Comparison of ENCODE assay signal across 1 cellular context in the genomic region with DNA sequence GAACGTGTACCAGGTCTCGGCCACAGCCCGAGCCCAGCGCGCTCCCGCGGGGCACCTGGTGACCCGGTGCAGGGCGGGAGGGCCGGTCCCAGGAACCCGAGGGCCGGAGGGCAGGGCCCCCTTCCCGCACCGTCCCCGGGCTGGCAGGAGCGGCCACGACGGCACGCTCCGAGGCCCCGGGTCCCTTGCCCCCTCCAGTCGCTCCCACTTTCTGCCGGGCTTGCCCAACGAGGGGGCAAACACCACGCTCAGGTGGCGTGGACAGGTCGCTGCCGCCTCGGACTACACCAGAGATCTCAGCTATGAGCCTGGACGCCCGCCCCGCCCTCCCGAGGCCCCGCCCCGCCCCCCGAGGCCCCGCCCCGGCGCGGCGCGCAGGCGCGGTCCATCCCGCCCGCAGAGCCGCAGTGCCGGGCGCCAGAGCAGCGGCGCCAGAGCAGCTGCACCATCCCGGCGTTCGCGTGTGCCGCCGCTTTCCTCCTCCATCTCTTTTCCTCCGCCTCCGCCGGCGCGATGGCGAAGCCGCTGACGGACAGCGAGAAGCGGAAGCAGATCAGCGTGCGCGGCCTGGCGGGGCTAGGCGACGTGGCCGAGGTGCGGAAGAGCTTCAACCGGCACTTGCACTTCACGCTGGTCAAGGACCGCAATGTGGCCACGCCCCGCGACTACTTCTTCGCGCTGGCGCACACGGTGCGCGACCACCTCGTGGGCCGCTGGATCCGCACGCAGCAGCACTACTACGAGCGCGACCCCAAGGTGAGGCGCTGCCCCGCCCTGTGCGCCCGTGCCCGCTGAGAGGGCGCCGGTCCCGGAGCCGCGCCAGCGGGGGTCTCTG.
TF ChIP-seq lines count a peak whose summit lies in the region.

A gene (plus strand): TSS at position 420 of the 835 bp plus-strand sequence. CDS start 94 bp downstream, at position 514.

TF ChIP-seq in HepG2, 621 proteins besides CTCF, POLR2A, EP300 and RAD21 (continued from another document and continues in another):
- TF ChIP-seq SUZ12 (IDR thresholded peaks at IDR 0.05; ENCODE audit: low read depth, low read length) (no peak), ZNF224 (CRISPR knock-in tag; IDR thresholded peaks at IDR 0.05) (0 out of 2 replicates have a peak, but pooled peaks have one; percentile 40), EED (CRISPR knock-in tag; IDR thresholded peaks at IDR 0.05) (peak; percentile 81), NR2F1 (CRISPR knock-in tag; IDR thresholded peaks at IDR 0.05) (peak in 1 of 2 experiments; percentile 36; a peak in 1 of 4 replicates), ARNT (IDR thresholded peaks at IDR 0.05) (no peak), CREM (IDR thresholded peaks at IDR 0.05) (no peak), CREM (CRISPR knock-in tag; IDR thresholded peaks at IDR 0.05) (no peak; the same call in 1 of the 2 replicates), REPIN1 (CRISPR knock-in tag; IDR thresholded peaks at IDR 0.05; ENCODE audit: borderline replicate concordance, low read depth) (peak; percentile 94), MEIS1 (CRISPR knock-in tag; IDR thresholded peaks at IDR 0.05; ENCODE audit: borderline replicate concordance) (peak; percentile 42; the same call in 1 of the 2 replicates), JARID2 (CRISPR knock-in tag; IDR thresholded peaks at IDR 0.05; ENCODE audit: insufficient replicate concordance) (peak; percentile 72), TARDBP (CRISPR knock-in tag; IDR thresholded peaks at IDR 0.05) (peak; percentile 74), NFE2 (CRISPR knock-in tag; IDR thresholded peaks at IDR 0.05) (no peak; the same call in 1 of the 2 replicates), PHB2 (IDR thresholded peaks at IDR 0.05; ENCODE audit: partially characterized antibody) (no peak), HMG20A (CRISPR knock-in tag; IDR thresholded peaks at IDR 0.05; ENCODE audit: borderline replicate concordance) (no peak), ZNF569 (CRISPR knock-in tag; IDR thresholded peaks at IDR 0.05; ENCODE audit: borderline replicate concordance) (no peak), MYNN (CRISPR knock-in tag; IDR thresholded peaks at IDR 0.05; ENCODE audit: low read depth) (peak; percentile 93), SMARCC2 (IDR thresholded peaks at IDR 0.05) (no peak), TBX3 (IDR thresholded peaks at IDR 0.05; ENCODE audit: borderline replicate concordance) (no peak), ZFP36L1 (CRISPR knock-in tag; IDR thresholded peaks at IDR 0.05) (peak; percentile 83), ZFP36 (IDR thresholded peaks at IDR 0.05; ENCODE audit: borderline replicate concordance, low read depth, low read length, partially characterized antibody) (no peak), STAG1 (CRISPR knock-in tag; IDR thresholded peaks at IDR 0.05) (no peak; the same call in 1 of the 2 replicates), RFX1 (IDR thresholded peaks at IDR 0.05) (no peak), ZNF777 (CRISPR knock-in tag; IDR thresholded peaks at IDR 0.05) (peak; percentile 95), NFKB2 (CRISPR knock-in tag; IDR thresholded peaks at IDR 0.05; ENCODE audit: borderline replicate concordance) (peak; percentile 94), CCDC6 (CRISPR knock-in tag; IDR thresholded peaks at IDR 0.05) (peak; percentile 94), PHF21A (CRISPR knock-in tag; IDR thresholded peaks at IDR 0.05) (peak; percentile 57), GATA4 (IDR thresholded peaks at IDR 0.05; ENCODE audit: borderline replicate concordance, low read depth) (peak; percentile 92), TBP (CRISPR knock-in tag; IDR thresholded peaks at IDR 0.05) (peak; percentile 88; the same call in 1 of the 2 replicates), ATM (IDR thresholded peaks at IDR 0.05; ENCODE audit: borderline replicate concordance) (no peak), GATAD1 (CRISPR knock-in tag; IDR thresholded peaks at IDR 0.05) (peak; percentile 69), ZNF550 (CRISPR knock-in tag; IDR thresholded peaks at IDR 0.05; ENCODE audit: borderline replicate concordance) (peak; percentile 89; the same call in 1 of the 2 replicates), ZSCAN21 (CRISPR knock-in tag; IDR thresholded peaks at IDR 0.05; ENCODE audit: borderline replicate concordance) (peak; percentile 98)
- TF ChIP-seq, protein P1, sequence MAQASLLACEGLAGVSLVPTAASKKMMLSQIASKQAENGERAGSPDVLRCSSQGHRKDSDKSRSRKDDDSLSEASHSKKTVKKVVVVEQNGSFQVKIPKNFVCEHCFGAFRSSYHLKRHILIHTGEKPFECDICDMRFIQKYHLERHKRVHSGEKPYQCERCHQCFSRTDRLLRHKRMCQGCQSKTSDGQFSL (CRISPR knock-in tag; IDR thresholded peaks at IDR 0.05), result peak; percentile 62; the same call in 1 of the 2 replicates
- TF ChIP-seq, protein P2, sequence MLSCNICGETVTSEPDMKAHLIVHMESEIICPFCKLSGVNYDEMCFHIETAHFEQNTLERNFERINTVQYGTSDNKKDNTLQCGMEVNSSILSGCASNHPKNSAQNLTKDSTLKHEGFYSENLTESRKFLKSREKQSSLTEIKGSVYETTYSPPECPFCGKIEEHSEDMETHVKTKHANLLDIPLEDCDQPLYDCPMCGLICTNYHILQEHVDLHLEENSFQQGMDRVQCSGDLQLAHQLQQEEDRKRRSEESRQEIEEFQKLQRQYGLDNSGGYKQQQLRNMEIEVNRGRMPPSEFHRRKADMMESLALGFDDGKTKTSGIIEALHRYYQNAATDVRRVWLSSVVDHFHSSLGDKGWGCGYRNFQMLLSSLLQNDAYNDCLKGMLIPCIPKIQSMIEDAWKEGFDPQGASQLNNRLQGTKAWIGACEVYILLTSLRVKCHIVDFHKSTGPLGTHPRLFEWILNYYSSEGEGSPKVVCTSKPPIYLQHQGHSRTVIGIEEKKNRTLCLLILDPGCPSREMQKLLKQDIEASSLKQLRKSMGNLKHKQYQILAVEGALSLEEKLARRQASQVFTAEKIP (CRISPR knock-in tag; IDR thresholded peaks at IDR 0.05; ENCODE audit: borderline replicate concordance), result no peak
- TF ChIP-seq, protein P3, sequence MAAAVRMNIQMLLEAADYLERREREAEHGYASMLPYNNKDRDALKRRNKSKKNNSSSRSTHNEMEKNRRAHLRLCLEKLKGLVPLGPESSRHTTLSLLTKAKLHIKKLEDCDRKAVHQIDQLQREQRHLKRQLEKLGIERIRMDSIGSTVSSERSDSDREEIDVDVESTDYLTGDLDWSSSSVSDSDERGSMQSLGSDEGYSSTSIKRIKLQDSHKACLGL (CRISPR knock-in tag; IDR thresholded peaks at IDR 0.05), result peak; percentile 97
- TF ChIP-seq, protein P4, sequence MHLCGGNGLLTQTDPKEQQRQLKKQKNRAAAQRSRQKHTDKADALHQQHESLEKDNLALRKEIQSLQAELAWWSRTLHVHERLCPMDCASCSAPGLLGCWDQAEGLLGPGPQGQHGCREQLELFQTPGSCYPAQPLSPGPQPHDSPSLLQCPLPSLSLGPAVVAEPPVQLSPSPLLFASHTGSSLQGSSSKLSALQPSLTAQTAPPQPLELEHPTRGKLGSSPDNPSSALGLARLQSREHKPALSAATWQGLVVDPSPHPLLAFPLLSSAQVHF (CRISPR knock-in tag; IDR thresholded peaks at IDR 0.05), result peak; percentile 96
- TF ChIP-seq, protein P5, sequence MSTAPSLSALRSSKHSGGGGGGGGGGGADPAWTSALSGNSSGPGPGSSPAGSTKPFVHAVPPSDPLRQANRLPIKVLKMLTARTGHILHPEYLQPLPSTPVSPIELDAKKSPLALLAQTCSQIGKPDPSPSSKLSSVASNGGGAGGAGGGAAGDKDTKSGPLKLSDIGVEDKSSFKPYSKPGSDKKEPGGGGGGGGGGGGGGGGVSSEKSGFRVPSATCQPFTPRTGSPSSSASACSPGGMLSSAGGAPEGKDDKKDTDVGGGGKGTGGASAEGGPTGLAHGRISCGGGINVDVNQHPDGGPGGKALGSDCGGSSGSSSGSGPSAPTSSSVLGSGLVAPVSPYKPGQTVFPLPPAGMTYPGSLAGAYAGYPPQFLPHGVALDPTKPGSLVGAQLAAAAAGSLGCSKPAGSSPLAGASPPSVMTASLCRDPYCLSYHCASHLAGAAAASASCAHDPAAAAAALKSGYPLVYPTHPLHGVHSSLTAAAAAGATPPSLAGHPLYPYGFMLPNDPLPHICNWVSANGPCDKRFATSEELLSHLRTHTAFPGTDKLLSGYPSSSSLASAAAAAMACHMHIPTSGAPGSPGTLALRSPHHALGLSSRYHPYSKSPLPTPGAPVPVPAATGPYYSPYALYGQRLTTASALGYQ (CRISPR knock-in tag; IDR thresholded peaks at IDR 0.05), result peak; percentile 78
- TF ChIP-seq, protein P6, sequence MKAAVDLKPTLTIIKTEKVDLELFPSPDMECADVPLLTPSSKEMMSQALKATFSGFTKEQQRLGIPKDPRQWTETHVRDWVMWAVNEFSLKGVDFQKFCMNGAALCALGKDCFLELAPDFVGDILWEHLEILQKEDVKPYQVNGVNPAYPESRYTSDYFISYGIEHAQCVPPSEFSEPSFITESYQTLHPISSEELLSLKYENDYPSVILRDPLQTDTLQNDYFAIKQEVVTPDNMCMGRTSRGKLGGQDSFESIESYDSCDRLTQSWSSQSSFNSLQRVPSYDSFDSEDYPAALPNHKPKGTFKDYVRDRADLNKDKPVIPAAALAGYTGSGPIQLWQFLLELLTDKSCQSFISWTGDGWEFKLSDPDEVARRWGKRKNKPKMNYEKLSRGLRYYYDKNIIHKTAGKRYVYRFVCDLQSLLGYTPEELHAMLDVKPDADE (CRISPR knock-in tag; IDR thresholded peaks at IDR 0.05), result peak; percentile 81; the same call in 1 of the 2 replicates
- TF ChIP-seq, protein P7, sequence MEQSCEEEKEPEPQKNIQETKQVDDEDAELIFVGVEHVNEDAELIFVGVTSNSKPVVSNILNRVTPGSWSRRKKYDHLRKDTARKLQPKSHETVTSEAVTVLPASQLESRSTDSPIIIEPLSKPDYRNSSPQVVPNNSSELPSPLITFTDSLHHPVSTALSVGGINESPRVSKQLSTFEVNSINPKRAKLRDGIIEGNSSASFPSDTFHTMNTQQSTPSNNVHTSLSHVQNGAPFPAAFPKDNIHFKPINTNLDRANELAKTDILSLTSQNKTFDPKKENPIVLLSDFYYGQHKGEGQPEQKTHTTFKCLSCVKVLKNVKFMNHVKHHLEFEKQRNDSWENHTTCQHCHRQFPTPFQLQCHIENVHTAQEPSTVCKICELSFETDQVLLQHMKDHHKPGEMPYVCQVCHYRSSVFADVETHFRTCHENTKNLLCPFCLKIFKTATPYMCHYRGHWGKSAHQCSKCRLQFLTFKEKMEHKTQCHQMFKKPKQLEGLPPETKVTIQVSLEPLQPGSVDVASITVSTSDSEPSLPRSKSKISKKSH (CRISPR knock-in tag; IDR thresholded peaks at IDR 0.05; ENCODE audit: borderline replicate concordance), result peak; percentile 88
- TF ChIP-seq, protein P8, sequence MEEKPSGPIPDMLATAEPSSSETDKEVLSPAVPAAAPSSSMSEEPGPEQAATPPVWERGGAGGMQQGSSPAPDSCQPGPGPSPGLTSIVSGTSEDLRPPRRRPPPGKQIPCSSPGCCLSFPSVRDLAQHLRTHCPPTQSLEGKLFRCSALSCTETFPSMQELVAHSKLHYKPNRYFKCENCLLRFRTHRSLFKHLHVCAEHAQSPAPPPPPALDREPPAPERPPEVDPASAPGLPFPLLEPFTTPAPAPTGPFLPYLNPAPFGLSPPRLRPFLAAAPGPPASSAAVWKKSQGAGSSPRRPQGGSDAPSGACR (CRISPR knock-in tag; IDR thresholded peaks at IDR 0.05), result peak; percentile 95; the same call in 1 of the 2 replicates
- TF ChIP-seq, protein P9, sequence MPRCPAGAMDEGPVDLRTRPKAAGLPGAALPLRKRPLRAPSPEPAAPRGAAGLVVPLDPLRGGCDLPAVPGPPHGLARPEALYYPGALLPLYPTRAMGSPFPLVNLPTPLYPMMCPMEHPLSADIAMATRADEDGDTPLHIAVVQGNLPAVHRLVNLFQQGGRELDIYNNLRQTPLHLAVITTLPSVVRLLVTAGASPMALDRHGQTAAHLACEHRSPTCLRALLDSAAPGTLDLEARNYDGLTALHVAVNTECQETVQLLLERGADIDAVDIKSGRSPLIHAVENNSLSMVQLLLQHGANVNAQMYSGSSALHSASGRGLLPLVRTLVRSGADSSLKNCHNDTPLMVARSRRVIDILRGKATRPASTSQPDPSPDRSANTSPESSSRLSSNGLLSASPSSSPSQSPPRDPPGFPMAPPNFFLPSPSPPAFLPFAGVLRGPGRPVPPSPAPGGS (CRISPR knock-in tag; IDR thresholded peaks at IDR 0.05), result peak; percentile 69
- TF ChIP-seq, protein P10, sequence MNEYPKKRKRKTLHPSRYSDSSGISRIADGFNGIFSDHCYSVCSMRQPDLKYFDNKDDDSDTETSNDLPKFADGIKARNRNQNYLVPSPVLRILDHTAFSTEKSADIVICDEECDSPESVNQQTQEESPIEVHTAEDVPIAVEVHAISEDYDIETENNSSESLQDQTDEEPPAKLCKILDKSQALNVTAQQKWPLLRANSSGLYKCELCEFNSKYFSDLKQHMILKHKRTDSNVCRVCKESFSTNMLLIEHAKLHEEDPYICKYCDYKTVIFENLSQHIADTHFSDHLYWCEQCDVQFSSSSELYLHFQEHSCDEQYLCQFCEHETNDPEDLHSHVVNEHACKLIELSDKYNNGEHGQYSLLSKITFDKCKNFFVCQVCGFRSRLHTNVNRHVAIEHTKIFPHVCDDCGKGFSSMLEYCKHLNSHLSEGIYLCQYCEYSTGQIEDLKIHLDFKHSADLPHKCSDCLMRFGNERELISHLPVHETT (CRISPR knock-in tag; conservative IDR thresholded peaks at IDR 0.05), result peak; percentile 85; the same call in 1 of the 2 replicates
- TF ChIP-seq, protein P11, sequence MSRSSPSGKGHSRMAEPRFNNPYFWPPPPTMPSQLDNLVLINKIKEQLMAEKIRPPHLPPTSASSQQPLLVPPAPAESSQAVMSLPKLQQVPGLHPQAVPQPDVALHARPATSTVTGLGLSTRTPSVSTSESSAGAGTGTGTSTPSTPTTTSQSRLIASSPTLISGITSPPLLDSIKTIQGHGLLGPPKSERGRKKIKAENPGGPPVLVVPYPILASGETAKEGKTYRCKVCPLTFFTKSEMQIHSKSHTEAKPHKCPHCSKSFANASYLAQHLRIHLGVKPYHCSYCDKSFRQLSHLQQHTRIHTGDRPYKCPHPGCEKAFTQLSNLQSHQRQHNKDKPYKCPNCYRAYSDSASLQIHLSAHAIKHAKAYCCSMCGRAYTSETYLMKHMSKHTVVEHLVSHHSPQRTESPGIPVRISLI (CRISPR knock-in tag; IDR thresholded peaks at IDR 0.05; ENCODE audit: borderline replicate concordance), result peak; percentile 66; the same call in 1 of the 2 replicates
- TF ChIP-seq, protein P12, sequence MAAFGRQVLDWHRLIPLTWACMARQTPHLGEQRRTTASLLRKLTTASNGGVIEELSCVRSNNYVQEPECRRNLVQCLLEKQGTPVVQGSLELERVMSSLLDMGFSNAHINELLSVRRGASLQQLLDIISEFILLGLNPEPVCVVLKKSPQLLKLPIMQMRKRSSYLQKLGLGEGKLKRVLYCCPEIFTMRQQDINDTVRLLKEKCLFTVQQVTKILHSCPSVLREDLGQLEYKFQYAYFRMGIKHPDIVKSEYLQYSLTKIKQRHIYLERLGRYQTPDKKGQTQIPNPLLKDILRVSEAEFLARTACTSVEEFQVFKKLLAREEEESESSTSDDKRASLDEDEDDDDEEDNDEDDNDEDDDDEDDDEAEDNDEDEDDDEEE (CRISPR knock-in tag; IDR thresholded peaks at IDR 0.05), result peak; percentile 93; the same call in 1 of the 2 replicates
- TF ChIP-seq, protein P13, sequence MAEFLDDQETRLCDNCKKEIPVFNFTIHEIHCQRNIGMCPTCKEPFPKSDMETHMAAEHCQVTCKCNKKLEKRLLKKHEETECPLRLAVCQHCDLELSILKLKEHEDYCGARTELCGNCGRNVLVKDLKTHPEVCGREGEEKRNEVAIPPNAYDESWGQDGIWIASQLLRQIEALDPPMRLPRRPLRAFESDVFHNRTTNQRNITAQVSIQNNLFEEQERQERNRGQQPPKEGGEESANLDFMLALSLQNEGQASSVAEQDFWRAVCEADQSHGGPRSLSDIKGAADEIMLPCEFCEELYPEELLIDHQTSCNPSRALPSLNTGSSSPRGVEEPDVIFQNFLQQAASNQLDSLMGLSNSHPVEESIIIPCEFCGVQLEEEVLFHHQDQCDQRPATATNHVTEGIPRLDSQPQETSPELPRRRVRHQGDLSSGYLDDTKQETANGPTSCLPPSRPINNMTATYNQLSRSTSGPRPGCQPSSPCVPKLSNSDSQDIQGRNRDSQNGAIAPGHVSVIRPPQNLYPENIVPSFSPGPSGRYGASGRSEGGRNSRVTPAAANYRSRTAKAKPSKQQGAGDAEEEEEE (CRISPR knock-in tag; IDR thresholded peaks at IDR 0.05; ENCODE audit: borderline replicate concordance), result peak; percentile 22; the same call in 1 of the 2 replicates
